ENCODE assay signal across 1 cellular context in the genomic region with DNA sequence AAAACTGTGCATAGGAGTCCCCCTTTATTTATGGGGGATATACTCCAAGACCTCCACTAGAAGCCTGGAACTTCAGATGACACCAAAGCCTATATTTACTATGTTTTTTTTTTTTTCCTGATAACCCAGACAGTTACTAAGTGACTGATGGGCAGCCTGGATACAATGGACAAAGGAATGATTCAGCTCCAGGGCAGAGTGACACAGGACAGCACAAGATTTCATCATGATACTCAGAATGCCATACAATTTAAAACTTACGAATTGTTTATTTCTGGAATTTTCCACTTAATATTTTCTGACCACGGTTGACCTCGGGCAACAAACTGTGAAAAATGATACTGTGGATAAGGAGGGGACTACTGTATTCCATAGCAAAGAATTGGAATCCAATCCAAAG.
TF ChIP-seq lines count a peak whose summit lies in the region.

No MANE protein-coding gene starts in this region.

TF ChIP-seq in HepG2, 621 proteins besides CTCF, POLR2A, EP300 and RAD21 (continued from another document):
- TF ChIP-seq, protein P1, sequence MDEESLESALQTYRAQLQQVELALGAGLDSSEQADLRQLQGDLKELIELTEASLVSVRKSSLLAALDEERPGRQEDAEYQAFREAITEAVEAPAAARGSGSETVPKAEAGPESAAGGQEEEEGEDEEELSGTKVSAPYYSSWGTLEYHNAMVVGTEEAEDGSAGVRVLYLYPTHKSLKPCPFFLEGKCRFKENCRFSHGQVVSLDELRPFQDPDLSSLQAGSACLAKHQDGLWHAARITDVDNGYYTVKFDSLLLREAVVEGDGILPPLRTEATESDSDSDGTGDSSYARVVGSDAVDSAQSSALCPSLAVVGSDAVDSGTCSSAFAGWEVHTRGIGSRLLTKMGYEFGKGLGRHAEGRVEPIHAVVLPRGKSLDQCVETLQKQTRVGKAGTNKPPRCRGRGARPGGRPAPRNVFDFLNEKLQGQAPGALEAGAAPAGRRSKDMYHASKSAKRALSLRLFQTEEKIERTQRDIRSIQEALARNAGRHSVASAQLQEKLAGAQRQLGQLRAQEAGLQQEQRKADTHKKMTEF (CRISPR knock-in tag; IDR thresholded peaks at IDR 0.05) = peak; percentile 58; the same call in 1 of the 2 replicates
- TF ChIP-seq, protein P2, sequence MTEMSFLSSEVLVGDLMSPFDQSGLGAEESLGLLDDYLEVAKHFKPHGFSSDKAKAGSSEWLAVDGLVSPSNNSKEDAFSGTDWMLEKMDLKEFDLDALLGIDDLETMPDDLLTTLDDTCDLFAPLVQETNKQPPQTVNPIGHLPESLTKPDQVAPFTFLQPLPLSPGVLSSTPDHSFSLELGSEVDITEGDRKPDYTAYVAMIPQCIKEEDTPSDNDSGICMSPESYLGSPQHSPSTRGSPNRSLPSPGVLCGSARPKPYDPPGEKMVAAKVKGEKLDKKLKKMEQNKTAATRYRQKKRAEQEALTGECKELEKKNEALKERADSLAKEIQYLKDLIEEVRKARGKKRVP (CRISPR knock-in tag; IDR thresholded peaks at IDR 0.05) = peak in 1 of 2 experiments; percentile 95; a peak in 2 of 4 replicates
- TF ChIP-seq CEBPG (CRISPR knock-in tag; IDR thresholded peaks at IDR 0.05) = peak; percentile 83
- TF ChIP-seq SOX5 (CRISPR knock-in tag; IDR thresholded peaks at IDR 0.05; ENCODE audit: borderline replicate concordance) = peak; percentile 77; the same call in 1 of the 2 replicates
